ENCODE assay signal across 29 cellular contexts in genomic region chr13:20303636-20304035, GRCh38.
DNase-seq lines count a peak whose midpoint lies in the region; ATAC-seq and TF ChIP-seq lines count a peak whose summit lies in the region.
"Had no signal": no experiment of that assay in that cellular context is flagged by ENCODE, and none has a peak within 500 bp of the region (broad histone marks: within the 10 kb centered on the region; RNA-seq: fewer than 3 reads in every experiment).

No MANE protein-coding gene starts in this region.

- no peaks in the 10 kb centered on the region for H3K4me1 Mint-ChIP-seq in Caco-2 (ENCODE audit: low read depth, unreplicated experiment)
- H3K4me1 Mint-ChIP-seq: B cell, memory B cell, neural crest cell had no signal

- no peaks in the 10 kb centered on the region for H3K36me3 Mint-ChIP-seq in Caco-2 (ENCODE audit: insufficient read depth, unreplicated experiment)
- H3K36me3 Mint-ChIP-seq: memory B cell had no signal

- BruUV-seq in Caco-2 (replicated peaks; lab: Mats Ljungman, UMichigan): no TSS peak

- no peak overlapping the region for H3K27ac Mint-ChIP-seq in Caco-2 (ENCODE audit: unreplicated experiment)
- H3K27ac Mint-ChIP-seq: activated CD8-positive, alpha-beta T cell treated with anti-CD3 and anti-CD28 coated beads, Interleukin-2, amount 10 ng/mL, durations not matched to agents 7 days and 5 days; activated naive CD4-positive, alpha-beta T cell treated with anti-CD3 and anti-CD28 coated beads for 36 hours; B cell; CD8-positive, alpha-beta memory T cell; HFFc6; memory B cell; stimulated activated naive CD8-positive, alpha-beta T cell treated with anti-CD3 and anti-CD28 coated beads, Interleukin-15, amount 100 ng/mL, for 72 hours had no signal

- H3K9ac ChIP-seq in SK-N-MC (ENCODE audit: insufficient read length): no peak overlapping the region

- H3K27me3 ChIP-seq in Caco-2 (replicated peaks; ENCODE audit: control insufficient read depth, insufficient read depth, low read length) (peaks cover 4% of the 10 kb centered on the region), heart right ventricle (peaks cover 0 to 39% (median 33%) of the 10 kb centered on the region in 7 donors)
- H3K27me3 ChIP-seq: right atrium auricular region, uterus had no signal

- H3K9me3 ChIP-seq in SK-N-MC (ENCODE audit: low read depth, low read length) (peaks cover 5% of the 10 kb centered on the region; the same call in 1 of the 2 replicates), Caco-2 (peaks cover 4% of the 10 kb centered on the region; the same call in 1 of the 2 replicates), heart right ventricle (peaks cover 0 to 17% (median 5%) of the 10 kb centered on the region in 11 donors)
- H3K9me3 ChIP-seq: pancreas, thoracic aorta had no signal

- POLR2A ChIA-PET in Caco-2 (lab: Charles Lee): no interaction called here

- H3K4me1 ChIP-seq in Caco-2 (peaks cover 6% of the 10 kb centered on the region), heart right ventricle (peaks cover 0 to 9% (median 6%) of the 10 kb centered on the region in 9 donors)
- H3K4me1 ChIP-seq: pancreas, uterus had no signal

- ATAC-seq in heart right ventricle: no peak
- ATAC-seq: activated CD8-positive, alpha-beta T cell treated with anti-CD3 and anti-CD28 coated beads, Interleukin-2, amount 10 ng/mL, durations not matched to agents 7 days and 5 days; left lobe of liver; pancreas; stimulated activated naive CD8-positive, alpha-beta T cell treated with anti-CD3 and anti-CD28 coated beads, Interleukin-15, amount 100 ng/mL, for 72 hours had no signal

- no peak for TF ChIP-seq CTCF in Caco-2 (IDR thresholded peaks at IDR 0.05; ENCODE audit: insufficient read depth in 1 of 2, low read depth in 1 of 2, low read length in 1 of 2, severe bottlenecking in 1 of 2, unreplicated experiment in 1 of 2)
- TF ChIP-seq CTCF in heart right ventricle (IDR thresholded peaks at IDR 0.05): no peak

- H3K9me3 Mint-ChIP-seq in Caco-2 (ENCODE audit: unreplicated experiment): no peaks in the 10 kb centered on the region

- intact Hi-C loops in Caco-2 (cut with micrococcal nuclease; ENCODE audit: unreplicated experiment): no loop called here
- intact Hi-C loops in heart right ventricle (cut with DNase I): no loop called here

- H3K4me3 Mint-ChIP-seq in Caco-2 (ENCODE audit: unreplicated experiment): no peak overlapping the region
- H3K4me3 Mint-ChIP-seq: activated CD8-positive, alpha-beta T cell treated with anti-CD3 and anti-CD28 coated beads, Interleukin-2, amount 10 ng/mL, durations not matched to agents 7 days and 5 days; activated naive CD4-positive, alpha-beta T cell treated with anti-CD3 and anti-CD28 coated beads for 36 hours; B cell; CD8-positive, alpha-beta memory T cell; HFFc6; memory B cell; neural crest cell; stimulated activated naive CD8-positive, alpha-beta T cell treated with anti-CD3 and anti-CD28 coated beads, Interleukin-15, amount 100 ng/mL, for 72 hours had no signal

- CTCF ChIA-PET in Caco-2 (lab: Charles Lee): no interaction called here

- DNase-seq in A172 (ENCODE audit: low spot score): peak; percentile 49
- DNase-seq in ELR (ENCODE audit: low read depth): peak; percentile 6
- peak; percentile 42 for DNase-seq in SK-N-MC (ENCODE audit: low read depth, low spot score)
- DNase-seq in epithelial cell of prostate (ENCODE audit: low read depth, low spot score): peak; percentile 49
- no peak for DNase-seq in NCI-H2196 (lab: John Stamatoyannopoulos, UW; ENCODE audit: unreplicated experiment)
- no peak for DNase-seq in Caco-2
- no peak for DNase-seq in heart right ventricle
- no peak for DNase-seq in nucleus accumbens (lab: John Stamatoyannopoulos, UW)
- DNase-seq: 8988T; activated CD8-positive, alpha-beta T cell treated with anti-CD3 and anti-CD28 coated beads, Interleukin-2, amount 10 ng/mL, durations not matched to agents 7 days and 5 days; activated naive CD4-positive, alpha-beta T cell treated with anti-CD3 and anti-CD28 coated beads for 36 hours; CD8-positive, alpha-beta memory T cell; HFFc6; MM.1S; NCI-H1105 treated with DMSO at 0.1 percent for 48 hours; NCI-H2029; NCI-H2227 treated with DMSO at 0.1 percent for 48 hours; NCI-H526; pancreas; spleen; stimulated activated CD4-positive, alpha-beta T cell treated with anti-CD3 and anti-CD28 coated beads, Interleukin-2, amount 100 ng/mL, for 48 hours; stimulated activated naive CD8-positive, alpha-beta T cell treated with anti-CD3 and anti-CD28 coated beads, Interleukin-15, amount 100 ng/mL, for 72 hours; uterus had no signal

- WGBS in heart right ventricle, 2 donors: 88 to 90% methylated on average over 6 of the region's 6 CpGs

- H3K36me3 ChIP-seq in SK-N-MC (ENCODE audit: insufficient read depth, low read length): no peaks in the 10 kb centered on the region
- no peaks in the 10 kb centered on the region for H3K36me3 ChIP-seq in Caco-2 (ENCODE audit: control insufficient read depth, insufficient read depth, low read length)
- H3K36me3 ChIP-seq in heart right ventricle: no peaks in the 10 kb centered on the region
- H3K36me3 ChIP-seq: pancreas, right atrium auricular region, spleen, thoracic aorta, uterus had no signal

- H3K27ac ChIP-seq in SK-N-MC (no peak overlapping the region), epithelial cell of prostate (no peak overlapping the region), heart right ventricle (no peak overlapping the region)
- H3K27ac ChIP-seq: pancreas, right atrium auricular region, spleen, thoracic aorta, uterus had no signal

- H3K4me3 ChIP-seq in SK-N-MC (peak overlapping the region; percentile 32), Caco-2 (ENCODE audit: low read depth, low read length) (no peak overlapping the region), heart right ventricle (no peak overlapping the region)
- H3K4me3 ChIP-seq: pancreas, right atrium auricular region, spleen, thoracic aorta, uterus had no signal

- peaks cover 8% of the 10 kb centered on the region for H3K27me3 Mint-ChIP-seq in Caco-2 (ENCODE audit: insufficient read depth, unreplicated experiment)

Comparison
In these comparisons a context has a peak if more than half of its experiments do, and no peak if none do; other contexts are left out.
1. DNase-seq: peak in A172 (single experiment), ELR (single experiment), SK-N-MC (single experiment) and epithelial cell of prostate (single experiment); none in NCI-H2196 (single experiment), Caco-2 (0 of 2), heart right ventricle (0 of 2) and nucleus accumbens (0 of 56).